Comparison of ENCODE assay signal across 9 cellular contexts in the genomic region with DNA sequence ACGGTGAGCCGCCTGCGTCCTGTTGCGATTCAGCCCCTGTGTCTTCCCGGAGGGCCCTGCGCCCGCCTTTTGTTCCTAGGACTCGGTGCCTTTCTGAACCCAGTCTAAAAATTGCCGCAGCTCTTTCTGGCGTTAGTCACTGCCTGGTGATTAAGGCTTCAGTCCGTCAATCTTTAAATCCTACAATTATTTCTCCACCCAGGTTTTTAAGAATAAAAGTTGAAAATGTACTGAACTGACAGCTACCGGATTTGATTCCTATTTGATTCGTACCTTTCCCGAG.
DNase-seq lines count a peak whose midpoint lies in the region; ATAC-seq and TF ChIP-seq lines count a peak whose summit lies in the region.
"Had no signal": no experiment of that assay in that cellular context is flagged by ENCODE, and none has a peak within 500 bp of the region (broad histone marks: within the 10 kb centered on the region; RNA-seq: fewer than 3 reads in every experiment).

No MANE protein-coding gene starts in this region.

- CTCF ChIA-PET in RWPE1 (lab: Yijun Ruan, JAX) = no interaction called here

- no peaks in the 10 kb centered on the region for H3K36me3 ChIP-seq in neutrophil

- H3K27ac ChIP-seq in RWPE1 = peak overlapping the region; percentile 54
- H3K27ac ChIP-seq in neutrophil = no peak overlapping the region

- POLR2A ChIA-PET in RWPE1 (lab: Yijun Ruan, JAX; ENCODE audit: low non-redundant PET) = no interaction called here

- no peak overlapping the region for H3K4me3 ChIP-seq in fibroblast of mammary gland (ENCODE audit: control insufficient read depth, low read depth, low read length)
- H3K4me3 ChIP-seq in neutrophil (ENCODE audit: low read depth in 1 of 2, low read length in 1 of 2) = peak overlapping the region; percentile 24 to 32

- intact Hi-C loops in posterior cingulate gyrus (cut with DNase I) = no loop called here

- TF ChIP-seq CTCF in RWPE1 (conservative IDR thresholded peaks at IDR 0.05; ENCODE audit: low read depth) = no peak
- TF ChIP-seq CTCF in fibroblast of mammary gland (conservative IDR thresholded peaks at IDR 0.05; ENCODE audit: control insufficient read depth, insufficient read depth, low read depth, low read length) = no peak
- TF ChIP-seq CTCF in neutrophil (IDR thresholded peaks at IDR 0.05) = no peak

- DNase-seq in EL (peak; percentile 44), RWPE1 (ENCODE audit: low spot score) (peak; percentile 34), fibroblast of mammary gland (ENCODE audit: low read depth) (peak; percentile 31), NCI-H1694 treated with DMSO at 0.1 percent for 48 hours (lab: John Stamatoyannopoulos, UW) (no peak), posterior cingulate gyrus (no peak)
- DNase-seq: NCI-H2029 treated with DMSO at 0.1 percent for 48 hours had no signal

- H3K27me3 ChIP-seq in neutrophil = peaks cover 4% of the 10 kb centered on the region

- no peaks in the 10 kb centered on the region for H3K9me3 ChIP-seq in neutrophil

- no peak for TF ChIP-seq POLR2A in GM18505 (IDR thresholded peaks at IDR 0.05; ENCODE audit: borderline replicate concordance, extremely low read depth, insufficient read depth, insufficient read length)

- peaks cover 11 to 13% of the 10 kb centered on the region in 2 experiments for H3K4me1 ChIP-seq in neutrophil (ENCODE audit: control insufficient read depth in 1 of 2, insufficient read depth in 1 of 2, low read depth in 1 of 2, low read length in 1 of 2)

- ATAC-seq in GM18505 (IDR thresholded peaks at IDR 0.05; ENCODE audit: unreplicated experiment) (no peak), HG03571 (IDR thresholded peaks at IDR 0.05; ENCODE audit: unreplicated experiment) (no peak)

Comparison
In these comparisons a context has a peak if more than half of its experiments do, and no peak if none do; other contexts are left out.
1. DNase-seq: peak in EL (single experiment), RWPE1 (single experiment) and fibroblast of mammary gland (single experiment); none in NCI-H1694 treated with DMSO at 0.1 percent for 48 hours (single experiment) and posterior cingulate gyrus (0 of 10).